In the genomic region with DNA sequence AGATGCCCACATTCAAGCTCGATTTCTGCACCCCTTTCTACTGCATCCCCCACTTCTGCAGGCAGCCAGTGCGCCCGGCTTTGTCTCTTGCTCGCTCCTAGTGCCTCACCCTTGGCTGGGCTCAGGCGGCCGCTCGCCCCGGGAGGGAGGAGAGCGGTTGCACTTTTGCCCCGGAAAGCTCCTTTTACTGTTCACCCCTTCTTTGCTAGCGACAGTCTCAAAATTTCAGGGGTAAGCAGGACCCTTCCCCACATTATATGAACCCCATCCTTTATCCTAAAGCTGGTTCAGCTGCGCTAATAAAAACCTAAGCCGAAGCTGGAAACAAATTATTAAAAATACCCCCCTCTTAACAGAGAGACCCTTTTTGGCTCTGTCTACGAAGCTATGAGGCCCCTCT, we compare ENCODE assay signal across 13 cellular contexts. TPM values are rescaled to one million over a fixed set of nuclear protein-coding genes. Genes with fewer than 3 reads are reported as not detected.
DNase-seq lines count a peak whose midpoint lies in the region; ATAC-seq, FAIRE-seq and TF ChIP-seq lines count a peak whose summit lies in the region.
"Had no signal": no experiment of that assay in that cellular context is flagged by ENCODE, and none has a peak within 500 bp of the region (broad histone marks: within the 10 kb centered on the region; RNA-seq: fewer than 3 reads in every experiment).

No MANE protein-coding gene starts in this region.

- H3K36me3 Mint-ChIP-seq in activated CD8-positive, alpha-beta memory T cell treated with anti-CD3 and anti-CD28 coated beads, Interleukin-2, amount 10 ng/mL, durations not matched to agents 7 days and 5 days: no peaks in the 10 kb centered on the region
- no peaks in the 10 kb centered on the region for H3K36me3 Mint-ChIP-seq in activated CD4-positive, alpha-beta memory T cell treated with anti-CD3 and anti-CD28 coated beads, Interleukin-2, amount 10 ng/mL, durations not matched to agents 7 days and 5 days (ENCODE audit: low read depth)
- H3K36me3 Mint-ChIP-seq in stimulated activated naive B cell treated with anti-CD40 and anti-IgM and Interleukin-4, amounts not matched to agents 10 μg/mL and 1 μg/mL and 100 μg/mL, for 72 hours: peaks cover 5 to 8% of the 10 kb centered on the region in 2 donors

- FAIRE-seq in keratinocyte (lab: Jason Lieb, UNC): no peak

- peaks cover 82% of the 10 kb centered on the region for H3K27me3 ChIP-seq in keratinocyte (ENCODE audit: control insufficient read depth, extremely low read depth, insufficient read depth, low read length)
- peaks cover 20 to 100% (median 99%) of the 10 kb centered on the region in 45 donors for H3K27me3 ChIP-seq in dorsolateral prefrontal cortex

- H4K20me1 ChIP-seq in keratinocyte (ENCODE audit: control insufficient read depth, extremely low read depth, insufficient read depth, low read length): no peaks in the 10 kb centered on the region

- peaks cover 86% of the 10 kb centered on the region for H3K27me3 Mint-ChIP-seq in activated CD8-positive, alpha-beta memory T cell treated with anti-CD3 and anti-CD28 coated beads, Interleukin-2, amount 10 ng/mL, durations not matched to agents 7 days and 5 days
- peaks cover 84% of the 10 kb centered on the region for H3K27me3 Mint-ChIP-seq in activated CD4-positive, alpha-beta memory T cell treated with anti-CD3 and anti-CD28 coated beads, Interleukin-2, amount 10 ng/mL, durations not matched to agents 7 days and 5 days
- peaks cover 88 to 97% of the 10 kb centered on the region in 2 donors for H3K27me3 Mint-ChIP-seq in stimulated activated naive B cell treated with anti-CD40 and anti-IgM and Interleukin-4, amounts not matched to agents 10 μg/mL and 1 μg/mL and 100 μg/mL, for 72 hours

- dilution Hi-C loops in keratinocyte (cut with MboI; ENCODE audit: extremely low pct_ligation_motif_present, low sequenced_read_pairs): no loop called here

- H3K9me3 Mint-ChIP-seq in activated CD8-positive, alpha-beta memory T cell treated with anti-CD3 and anti-CD28 coated beads, Interleukin-2, amount 10 ng/mL, durations not matched to agents 7 days and 5 days (ENCODE audit: low read depth): no peaks in the 10 kb centered on the region
- H3K9me3 Mint-ChIP-seq in activated CD4-positive, alpha-beta memory T cell treated with anti-CD3 and anti-CD28 coated beads, Interleukin-2, amount 10 ng/mL, durations not matched to agents 7 days and 5 days: no peaks in the 10 kb centered on the region
- H3K9me3 Mint-ChIP-seq in stimulated activated naive B cell treated with anti-CD40 and anti-IgM and Interleukin-4, amounts not matched to agents 10 μg/mL and 1 μg/mL and 100 μg/mL, for 72 hours: no peaks in the 10 kb centered on the region

- peak overlapping the region in 1 of 3 experiments; percentile 67 for H3K4me3 ChIP-seq in keratinocyte (ENCODE audit: control insufficient read depth in 2 of 3, extremely low read depth in 1 of 3, insufficient read depth in 2 of 3, low read depth in 1 of 3, low read length in 3 of 3)
- no peak overlapping the region for H3K4me3 ChIP-seq in dorsolateral prefrontal cortex

- no peaks in the 10 kb centered on the region for H3K79me2 ChIP-seq in keratinocyte (ENCODE audit: control insufficient read depth, insufficient read depth, low read length)

- H2AFZ ChIP-seq in keratinocyte (ENCODE audit: control insufficient read depth, low read length): no peak overlapping the region

- ATAC-seq in activated CD8-positive, alpha-beta memory T cell treated with anti-CD3 and anti-CD28 coated beads, Interleukin-2, amount 10 ng/mL, durations not matched to agents 7 days and 5 days: peak; percentile 35
- ATAC-seq in stimulated activated naive B cell treated with anti-CD40 and anti-IgM and Interleukin-4, amounts not matched to agents 10 μg/mL and 1 μg/mL and 100 μg/mL, for 72 hours (replicated peaks): peak; percentile 37 to 40
- no peak for ATAC-seq in HG03045 (IDR thresholded peaks at IDR 0.05; ENCODE audit: unreplicated experiment)
- ATAC-seq: activated CD4-positive, CD25-positive, alpha-beta regulatory T cell treated with anti-CD3 and anti-CD28 coated beads, Interleukin-2, amount 50 U/mL, for 24 hours had no signal

- H3K4me1 ChIP-seq in keratinocyte (ENCODE audit: control insufficient read depth, extremely low read depth, insufficient read depth, low read length): peaks cover 17% of the 10 kb centered on the region

- DNase-seq in activated CD8-positive, alpha-beta memory T cell treated with anti-CD3 and anti-CD28 coated beads, Interleukin-2, amount 10 ng/mL, durations not matched to agents 7 days and 5 days: no peak
- DNase-seq in activated CD8-positive, alpha-beta memory T cell treated with anti-CD3 and anti-CD28 coated beads, Interleukin-2, amount 50 U/mL, for 48 hours: no peak
- DNase-seq in activated CD4-positive, alpha-beta memory T cell treated with anti-CD3 and anti-CD28 coated beads, Interleukin-2, amount 10 ng/mL, durations not matched to agents 7 days and 5 days: no peak
- DNase-seq in keratinocyte (ENCODE audit: low read depth, low spot score) (no peak), dorsolateral prefrontal cortex (no peak), NCI-H524 (lab: John Stamatoyannopoulos, UW) (no peak)
- DNase-seq in stimulated activated naive B cell treated with anti-CD40 and anti-IgM and Interleukin-4, amounts not matched to agents 10 μg/mL and 1 μg/mL and 100 μg/mL, for 72 hours: no peak
- DNase-seq: Karpas-422, kidney glomerular epithelial cell, uterus had no signal

- H3K4me1 Mint-ChIP-seq in activated CD8-positive, alpha-beta memory T cell treated with anti-CD3 and anti-CD28 coated beads, Interleukin-2, amount 10 ng/mL, durations not matched to agents 7 days and 5 days: peaks cover 36% of the 10 kb centered on the region
- H3K4me1 Mint-ChIP-seq in activated CD4-positive, alpha-beta memory T cell treated with anti-CD3 and anti-CD28 coated beads, Interleukin-2, amount 10 ng/mL, durations not matched to agents 7 days and 5 days: peaks cover 43% of the 10 kb centered on the region
- peaks cover 36 to 57% of the 10 kb centered on the region in 2 donors for H3K4me1 Mint-ChIP-seq in stimulated activated naive B cell treated with anti-CD40 and anti-IgM and Interleukin-4, amounts not matched to agents 10 μg/mL and 1 μg/mL and 100 μg/mL, for 72 hours

- TF ChIP-seq CTCF in keratinocyte (optimal IDR thresholded peaks at IDR 0.05 in 1 of 3, IDR thresholded peaks at IDR 0.05 in 1 of 3, conservative IDR thresholded peaks at IDR 0.05 in 1 of 3; ENCODE audit: extremely low read depth in 1 of 3, insufficient read depth in 2 of 3, low read length in 3 of 3) (no peak), dorsolateral prefrontal cortex (IDR thresholded peaks at IDR 0.05 in 54 of 56, conservative IDR thresholded peaks at IDR 0.05 in 2 of 56; ENCODE audit: low read depth in 1 of 56, partially characterized antibody in 56 of 56) (no peak)

- peaks cover 0 to 4% of the 10 kb centered on the region in 2 experiments for H3K36me3 ChIP-seq in keratinocyte (ENCODE audit: control insufficient read depth in 2 of 2, extremely low read depth in 1 of 2, insufficient read depth in 2 of 2, low read length in 2 of 2)
- H3K36me3 ChIP-seq: uterus had no signal

- H3K9me3 ChIP-seq in keratinocyte (ENCODE audit: control insufficient read depth, low read depth, low read length): no peaks in the 10 kb centered on the region
- H3K9me3 ChIP-seq: uterus had no signal

- no peaks in the 10 kb centered on the region for H3K9me1 ChIP-seq in keratinocyte (ENCODE audit: control insufficient read depth, extremely low read depth, insufficient read depth, low read length)

- no peak overlapping the region for H3K9ac ChIP-seq in keratinocyte (ENCODE audit: control insufficient read depth, extremely low read depth, insufficient read depth, low read length)

- H3K4me3 Mint-ChIP-seq in activated CD8-positive, alpha-beta memory T cell treated with anti-CD3 and anti-CD28 coated beads, Interleukin-2, amount 10 ng/mL, durations not matched to agents 7 days and 5 days: peak overlapping the region; percentile 73
- peak overlapping the region; percentile 71 for H3K4me3 Mint-ChIP-seq in activated CD4-positive, alpha-beta memory T cell treated with anti-CD3 and anti-CD28 coated beads, Interleukin-2, amount 10 ng/mL, durations not matched to agents 7 days and 5 days
- H3K4me3 Mint-ChIP-seq in stimulated activated naive B cell treated with anti-CD40 and anti-IgM and Interleukin-4, amounts not matched to agents 10 μg/mL and 1 μg/mL and 100 μg/mL, for 72 hours: peak overlapping the region; percentile 75 to 80

- H3K27ac ChIP-seq in keratinocyte (ENCODE audit: control insufficient read depth, insufficient read depth, low read length): no peak overlapping the region
- no peak overlapping the region for H3K27ac ChIP-seq in dorsolateral prefrontal cortex
- H3K27ac ChIP-seq: uterus had no signal

- intact Hi-C loops in dorsolateral prefrontal cortex (cut with DNase I): loop anchor here in 1 of 2 donors (10.0 kb wide), 1 partner anchor 412 kb away; no protein-coding TSS in a partner anchor

- CTCF ChIA-PET in activated CD8-positive, alpha-beta memory T cell treated with anti-CD3 and anti-CD28 coated beads, Interleukin-2, amount 10 ng/mL, durations not matched to agents 7 days and 5 days (lab: Charles Lee): interaction anchor here (0.7 to 5.9 kb wide), 62 partner anchors 9 to 566 kb away, joined by 3 to 40 read pairs (median 5); a partner anchor contains a TSS
- CTCF ChIA-PET in activated CD4-positive, alpha-beta memory T cell treated with anti-CD3 and anti-CD28 coated beads, Interleukin-2, amount 10 ng/mL, durations not matched to agents 7 days and 5 days (lab: Charles Lee): interaction anchor here (0.7 to 5.8 kb wide), 48 partner anchors 10 to 567 kb away, joined by 3 to 62 read pairs (median 4); no protein-coding TSS in a partner anchor

- POLR2A ChIA-PET in activated CD4-positive, alpha-beta memory T cell treated with anti-CD3 and anti-CD28 coated beads, Interleukin-2, amount 10 ng/mL, durations not matched to agents 7 days and 5 days (lab: Charles Lee): interaction anchor here (0.5 to 2.0 kb wide), 11 partner anchors 9 to 457 kb away, joined by 3 to 7 read pairs (median 4); no protein-coding TSS in a partner anchor

- no peak overlapping the region for H3K27ac Mint-ChIP-seq in activated CD8-positive, alpha-beta memory T cell treated with anti-CD3 and anti-CD28 coated beads, Interleukin-2, amount 10 ng/mL, durations not matched to agents 7 days and 5 days
- no peak overlapping the region for H3K27ac Mint-ChIP-seq in activated CD4-positive, alpha-beta memory T cell treated with anti-CD3 and anti-CD28 coated beads, Interleukin-2, amount 10 ng/mL, durations not matched to agents 7 days and 5 days
- H3K27ac Mint-ChIP-seq in stimulated activated naive B cell treated with anti-CD40 and anti-IgM and Interleukin-4, amounts not matched to agents 10 μg/mL and 1 μg/mL and 100 μg/mL, for 72 hours: peak overlapping the region; percentile 75

- peak overlapping the region; percentile 89 for H3K4me2 ChIP-seq in keratinocyte (ENCODE audit: control insufficient read depth, extremely low read depth, insufficient read depth, low read depth, low read length)

RNA-seq across cellular contexts. Expression of a gene that starts 1.0 kb away (rescaled TPM):
- total RNA-seq in activated CD8-positive, alpha-beta memory T cell treated with anti-CD3 and anti-CD28 coated beads, Interleukin-2, amount 10 ng/mL, durations not matched to agents 7 days and 5 days: under 1 TPM in 1 of 2 experiments, not detected in 1; 0.16 TPM
- under 1 TPM in 1 of 2 experiments, not detected in 1; 0.20 TPM for total RNA-seq in activated CD4-positive, alpha-beta memory T cell treated with anti-CD3 and anti-CD28 coated beads, Interleukin-2, amount 10 ng/mL, durations not matched to agents 7 days and 5 days
- 0.04 to 0.19 TPM in 2 of 3 replicates, not detected in the other for polyA plus RNA-seq in keratinocyte
- not detected for polyA plus RNA-seq in keratinocyte (2011; ENCODE audit: low read depth)
- 0.04 TPM in 2 replicates for polyA plus RNA-seq in keratinocyte (2011; cell fraction: cytosol; rRNA removed)
- polyA plus RNA-seq in keratinocyte (2011; cell fraction: nucleus; rRNA removed): 0.10 and 0.16 TPM in 2 replicates
- polyA plus RNA-seq in keratinocyte (2012; ENCODE audit: low replicate concordance): 0.07 TPM in 1 of 2 replicates, not detected in the other
- not detected in 3 replicates for polyA minus RNA-seq in keratinocyte
- polyA minus RNA-seq in keratinocyte (2011; cell fraction: cytosol; rRNA and poly(A)+ RNA removed): not detected
- polyA minus RNA-seq in keratinocyte (2011; cell fraction: nucleus; rRNA and poly(A)+ RNA removed): not detected in 2 replicates
- under 1 TPM in 1 of 120 experiments, not detected in 119; 0.23 TPM for total RNA-seq in dorsolateral prefrontal cortex
- polyA plus RNA-seq: BJ had no signal

RNA-seq across cellular contexts. Expression of a gene that starts 2.6 kb away (rescaled TPM):
- total RNA-seq in activated CD8-positive, alpha-beta memory T cell treated with anti-CD3 and anti-CD28 coated beads, Interleukin-2, amount 10 ng/mL, durations not matched to agents 7 days and 5 days: 10 to 100 TPM; 11.9 to 12.9 TPM
- total RNA-seq in activated CD4-positive, alpha-beta memory T cell treated with anti-CD3 and anti-CD28 coated beads, Interleukin-2, amount 10 ng/mL, durations not matched to agents 7 days and 5 days: 10 to 100 TPM; 10.8 to 12.1 TPM
- 0.63 to 1.2 TPM (median 1.1 TPM) in 3 replicates for polyA plus RNA-seq in keratinocyte
- 0.56 TPM for polyA plus RNA-seq in keratinocyte (2011; ENCODE audit: low read depth)
- polyA plus RNA-seq in keratinocyte (2011; cell fraction: cytosol; rRNA removed): 0.47 and 0.49 TPM in 2 replicates
- polyA plus RNA-seq in keratinocyte (2011; cell fraction: nucleus; rRNA removed): 3.6 and 4.7 TPM in 2 replicates
- polyA plus RNA-seq in keratinocyte (2012; ENCODE audit: low replicate concordance): 0.18 and 1.8 TPM in 2 replicates
- 0.30 to 0.72 TPM (median 0.54 TPM) in 3 replicates for polyA minus RNA-seq in keratinocyte
- polyA minus RNA-seq in keratinocyte (2011; cell fraction: cytosol; rRNA and poly(A)+ RNA removed): not detected
- 1.2 and 1.3 TPM in 2 replicates for polyA minus RNA-seq in keratinocyte (2011; cell fraction: nucleus; rRNA and poly(A)+ RNA removed)
- 1 to 10 TPM in 2 of 120 experiments, under 1 TPM in 18, not detected in 100; 0.11 to 1.4 (median 0.58) TPM for total RNA-seq in dorsolateral prefrontal cortex
- polyA plus RNA-seq: BJ had no signal

RNA-seq across cellular contexts. Expression of a gene that starts 12.2 kb away (rescaled TPM):
- total RNA-seq in activated CD8-positive, alpha-beta memory T cell treated with anti-CD3 and anti-CD28 coated beads, Interleukin-2, amount 10 ng/mL, durations not matched to agents 7 days and 5 days: 1 to 10 TPM in 1 of 2 experiments, under 1 TPM in 1; 0.58 to 1.1 TPM
- under 1 TPM; 0.60 to 0.68 TPM for total RNA-seq in activated CD4-positive, alpha-beta memory T cell treated with anti-CD3 and anti-CD28 coated beads, Interleukin-2, amount 10 ng/mL, durations not matched to agents 7 days and 5 days
- polyA plus RNA-seq in keratinocyte: 0.62 to 0.77 TPM (median 0.68 TPM) in 3 replicates
- not detected for polyA plus RNA-seq in keratinocyte (2011; ENCODE audit: low read depth)
- polyA plus RNA-seq in keratinocyte (2011; cell fraction: cytosol; rRNA removed): 0.60 and 1.3 TPM in 2 replicates
- polyA plus RNA-seq in keratinocyte (2011; cell fraction: nucleus; rRNA removed): 0.99 and 1.5 TPM in 2 replicates
- 0.10 and 0.93 TPM in 2 replicates for polyA plus RNA-seq in keratinocyte (2012; ENCODE audit: low replicate concordance)
- 0.45 to 2.5 TPM (median 0.46 TPM) in 3 replicates for polyA minus RNA-seq in keratinocyte
- polyA minus RNA-seq in keratinocyte (2011; cell fraction: cytosol; rRNA and poly(A)+ RNA removed): 1.3 TPM
- not detected in 2 replicates for polyA minus RNA-seq in keratinocyte (2011; cell fraction: nucleus; rRNA and poly(A)+ RNA removed)
- under 1 TPM in 4 of 120 experiments, not detected in 116; 0.26 to 0.35 (median 0.29) TPM for total RNA-seq in dorsolateral prefrontal cortex
- polyA plus RNA-seq: BJ had no signal

RNA-seq across cellular contexts. Expression of a gene that starts 14.4 kb away (rescaled TPM):
- total RNA-seq in activated CD8-positive, alpha-beta memory T cell treated with anti-CD3 and anti-CD28 coated beads, Interleukin-2, amount 10 ng/mL, durations not matched to agents 7 days and 5 days: 1 to 10 TPM; 7.8 TPM
- 1 to 10 TPM; 6.2 to 7.0 TPM for total RNA-seq in activated CD4-positive, alpha-beta memory T cell treated with anti-CD3 and anti-CD28 coated beads, Interleukin-2, amount 10 ng/mL, durations not matched to agents 7 days and 5 days
- 0.46 to 0.89 TPM (median 0.59 TPM) in 3 replicates for polyA plus RNA-seq in keratinocyte
- 0.11 TPM for polyA plus RNA-seq in keratinocyte (2011; ENCODE audit: low read depth)
- 0.46 and 0.55 TPM in 2 replicates for polyA plus RNA-seq in keratinocyte (2011; cell fraction: cytosol; rRNA removed)
- 1.4 and 1.8 TPM in 2 replicates for polyA plus RNA-seq in keratinocyte (2011; cell fraction: nucleus; rRNA removed)
- polyA plus RNA-seq in keratinocyte (2012; ENCODE audit: low replicate concordance): 0.30 and 1.2 TPM in 2 replicates
- polyA minus RNA-seq in keratinocyte: 0.19 to 0.92 TPM (median 0.30 TPM) in 3 replicates
- polyA minus RNA-seq in keratinocyte (2011; cell fraction: cytosol; rRNA and poly(A)+ RNA removed): not detected
- polyA minus RNA-seq in keratinocyte (2011; cell fraction: nucleus; rRNA and poly(A)+ RNA removed): 0.21 and 0.70 TPM in 2 replicates
- total RNA-seq in dorsolateral prefrontal cortex: under 1 TPM in 9 of 120 experiments, not detected in 111; 0.13 to 0.32 (median 0.21) TPM
- polyA plus RNA-seq: BJ had no signal

RNA-seq across cellular contexts. Expression of a gene that starts 18.2 kb away (rescaled TPM):
- 1 to 10 TPM; 1.7 TPM for total RNA-seq in activated CD8-positive, alpha-beta memory T cell treated with anti-CD3 and anti-CD28 coated beads, Interleukin-2, amount 10 ng/mL, durations not matched to agents 7 days and 5 days
- 1 to 10 TPM; 1.6 to 1.7 TPM for total RNA-seq in activated CD4-positive, alpha-beta memory T cell treated with anti-CD3 and anti-CD28 coated beads, Interleukin-2, amount 10 ng/mL, durations not matched to agents 7 days and 5 days
- polyA plus RNA-seq in keratinocyte: 0.68 to 1.2 TPM (median 1.0 TPM) in 3 replicates
- 0.74 TPM for polyA plus RNA-seq in keratinocyte (2011; ENCODE audit: low read depth)
- polyA plus RNA-seq in keratinocyte (2011; cell fraction: cytosol; rRNA removed): 1.3 TPM in 2 replicates
- 0.47 and 0.53 TPM in 2 replicates for polyA plus RNA-seq in keratinocyte (2011; cell fraction: nucleus; rRNA removed)
- polyA plus RNA-seq in keratinocyte (2012; ENCODE audit: low replicate concordance): 0.47 and 2.1 TPM in 2 replicates
- polyA minus RNA-seq in keratinocyte: 0.32 to 0.33 TPM in 2 of 3 replicates, not detected in the other
- polyA minus RNA-seq in keratinocyte (2011; cell fraction: cytosol; rRNA and poly(A)+ RNA removed): 2.3 TPM
- polyA minus RNA-seq in keratinocyte (2011; cell fraction: nucleus; rRNA and poly(A)+ RNA removed): 0.53 TPM in 1 of 2 replicates, not detected in the other
- total RNA-seq in dorsolateral prefrontal cortex: under 1 TPM in 7 of 120 experiments, not detected in 113; 0.37 to 0.69 (median 0.42) TPM
- polyA plus RNA-seq: BJ had no signal

Comparison
In these comparisons a context has a peak if more than half of its experiments do, and no peak if none do; other contexts are left out.
1. RNA of a gene that starts 2.6 kb away (total RNA-seq): 11.9 to 12.9 TPM in activated CD8-positive, alpha-beta memory T cell treated with anti-CD3 and anti-CD28 coated beads, Interleukin-2, amount 10 ng/mL, durations not matched to agents 7 days and 5 days and 10.8 to 12.1 TPM in activated CD4-positive, alpha-beta memory T cell treated with anti-CD3 and anti-CD28 coated beads, Interleukin-2, amount 10 ng/mL, durations not matched to agents 7 days and 5 days; 0.11 to 1.4 TPM in dorsolateral prefrontal cortex; every median in the first group is over 4 times any median in the second.
2. Peak in every context shown above with its lines, with median percentiles within 50 percentile points of each other: H3K4me3 Mint-ChIP-seq.